ENCODE assay signal across 12 cellular contexts in the genomic region with DNA sequence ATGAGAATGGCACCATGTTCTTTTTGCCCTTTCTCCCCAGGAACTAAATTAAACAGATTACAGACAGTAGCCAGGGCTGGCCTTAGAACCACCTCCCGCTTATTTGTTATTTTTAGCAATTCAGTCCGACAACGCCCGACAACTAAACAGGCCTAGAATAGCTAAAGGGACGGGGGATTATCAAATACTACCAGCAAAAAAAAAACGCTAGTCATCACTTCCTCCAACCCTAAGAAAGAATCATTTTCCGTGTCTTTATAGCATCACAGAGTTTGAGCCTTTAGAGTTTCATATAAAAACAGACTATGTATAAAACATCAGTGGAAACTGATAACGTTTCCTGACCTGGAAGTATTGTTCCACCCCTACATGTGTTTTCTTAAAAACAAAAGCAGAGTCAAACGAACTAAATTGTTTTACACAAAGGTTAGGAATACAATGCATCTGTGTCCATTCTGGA. TPM values are rescaled to one million over a fixed set of nuclear protein-coding genes. Genes with fewer than 3 reads are reported as not detected.
A peak's percentile ranks its signal among the peaks of the same experiment; 100 is the strongest.
DNase-seq lines count a peak whose midpoint lies in the region; ATAC-seq and TF ChIP-seq lines count a peak whose summit lies in the region.
"Had no signal": no experiment of that assay in that cellular context is flagged by ENCODE, and none has a peak within 500 bp of the region (broad histone marks: within the 10 kb centered on the region; RNA-seq: fewer than 3 reads in every experiment).

No MANE protein-coding gene starts in this region.

- H4K20me1 ChIP-seq in BLaER1 treated with 17β-estradiol and CSF1 and Interleukin-3, amounts not matched to agents 10 nM and 100 nM, result peaks cover 0 to 21% (median 0%) of the 10 kb centered on the region in 11 experiments; a peak in 7 of 22 replicates
- no peaks in the 10 kb centered on the region for H4K20me1 ChIP-seq in DOHH2 (ENCODE audit: control insufficient read depth, insufficient read depth, low read depth, low read length)

- peaks cover 33% of the 10 kb centered on the region for H3K4me1 Mint-ChIP-seq in activated CD8-positive, alpha-beta T cell treated with anti-CD3 and anti-CD28 coated beads, Interleukin-2, amount 10 ng/mL, durations not matched to agents 7 days and 5 days (ENCODE audit: low read depth)

- peak overlapping the region in 3 of 10 experiments; percentile 18 to 36 (median 24); a peak in 2 of 20 replicates for H3K4me3 ChIP-seq in BLaER1 treated with 17β-estradiol and CSF1 and Interleukin-3, amounts not matched to agents 10 nM and 100 nM
- H3K4me3 ChIP-seq in DOHH2 (ENCODE audit: low read length), result peak overlapping the region; percentile 51
- peak overlapping the region; percentile 8 for H3K4me3 ChIP-seq in right cardiac atrium (ENCODE audit: low read length)

- H3K4me2 ChIP-seq in BLaER1 treated with 17β-estradiol and CSF1 and Interleukin-3, amounts not matched to agents 10 nM and 100 nM, result peak overlapping the region; percentile 75 to 93 (median 85)
- peak overlapping the region; percentile 66 for H3K4me2 ChIP-seq in DOHH2 (ENCODE audit: low read length)

- CTCF ChIA-PET in activated CD8-positive, alpha-beta T cell treated with anti-CD3 and anti-CD28 coated beads, Interleukin-2, amount 10 ng/mL, durations not matched to agents 7 days and 5 days (lab: Charles Lee), result interaction anchor here (1.1 to 3.3 kb wide), 9 partner anchors 11 to 123 kb away, joined by 3 to 25 read pairs (median 5); a partner anchor contains a TSS

- H3K36me3 Mint-ChIP-seq in activated CD8-positive, alpha-beta T cell treated with anti-CD3 and anti-CD28 coated beads, Interleukin-2, amount 10 ng/mL, durations not matched to agents 7 days and 5 days (ENCODE audit: low read depth), result peaks cover 17% of the 10 kb centered on the region

- peak overlapping the region; percentile 13 for H3K27ac Mint-ChIP-seq in activated CD8-positive, alpha-beta T cell treated with anti-CD3 and anti-CD28 coated beads, Interleukin-2, amount 10 ng/mL, durations not matched to agents 7 days and 5 days

- intact Hi-C loops in right cardiac atrium (cut with DNase I), result no loop called here

- 21% methylated on average over 9 of the region's 9 CpGs for WGBS in right cardiac atrium

- no peaks in the 10 kb centered on the region for H3K27me3 ChIP-seq in BLaER1 treated with 17β-estradiol and CSF1 and Interleukin-3, amounts not matched to agents 10 nM and 100 nM
- H3K27me3 ChIP-seq in DOHH2 (ENCODE audit: control insufficient read depth, low read length) (no peaks in the 10 kb centered on the region), right cardiac atrium (ENCODE audit: control insufficient read depth, insufficient read depth) (no peaks in the 10 kb centered on the region)

- H3F3A ChIP-seq in DOHH2 (ENCODE audit: control insufficient read depth, insufficient read depth), result peaks cover 18% of the 10 kb centered on the region

- H3K36me3 ChIP-seq in BLaER1 treated with 17β-estradiol and CSF1 and Interleukin-3, amounts not matched to agents 10 nM and 100 nM, result peaks cover 5 to 29% (median 14%) of the 10 kb centered on the region in 11 experiments; a peak in 15 of 22 replicates
- H3K36me3 ChIP-seq in DOHH2 (ENCODE audit: control insufficient read depth, low read length), result peaks cover 11% of the 10 kb centered on the region

- H3K79me2 ChIP-seq in DOHH2 (ENCODE audit: control insufficient read depth, low read length), result peaks cover 20% of the 10 kb centered on the region

- no peak overlapping the region for H3K4me3 Mint-ChIP-seq in activated CD8-positive, alpha-beta T cell treated with anti-CD3 and anti-CD28 coated beads, Interleukin-2, amount 10 ng/mL, durations not matched to agents 7 days and 5 days

- no peaks in the 10 kb centered on the region for H3K27me3 Mint-ChIP-seq in activated CD8-positive, alpha-beta T cell treated with anti-CD3 and anti-CD28 coated beads, Interleukin-2, amount 10 ng/mL, durations not matched to agents 7 days and 5 days (ENCODE audit: low read depth)

- no peak for ATAC-seq in activated CD8-positive, alpha-beta T cell treated with anti-CD3 and anti-CD28 coated beads, Interleukin-2, amount 10 ng/mL, durations not matched to agents 7 days and 5 days
- peak; percentile 75 to 91 for ATAC-seq in right cardiac atrium
- no peak for ATAC-seq in GM21737 (IDR thresholded peaks at IDR 0.05; ENCODE audit: unreplicated experiment)
- ATAC-seq in left lobe of liver, result no peak

- H3K9ac ChIP-seq in BLaER1 treated with 17β-estradiol and CSF1 and Interleukin-3, amounts not matched to agents 10 nM and 100 nM, result peak overlapping the region; percentile 18 to 71 (median 49); a peak in 21 of 22 replicates

- no peak for DNase-seq in activated CD8-positive, alpha-beta T cell treated with anti-CD3 and anti-CD28 coated beads, Interleukin-2, amount 10 ng/mL, durations not matched to agents 7 days and 5 days
- DNase-seq in right cardiac atrium (peak in 1 of 3 donors; percentile 33), NCI-H1930 (lab: John Stamatoyannopoulos, UW) (no peak), left lobe of liver (ENCODE audit: low spot score) (no peak)
- DNase-seq: C1 segment of cervical spinal cord, GDM1, NCI-H1417 treated with DMSO at 0.1 percent for 48 hours, SHP77, substantia nigra had no signal

- H3K27ac ChIP-seq in BLaER1 treated with 17β-estradiol and CSF1 and Interleukin-3, amounts not matched to agents 10 nM and 100 nM, result peak overlapping the region; percentile 30 to 74 (median 57); a peak in 21 of 22 replicates
- H3K27ac ChIP-seq in DOHH2 (ENCODE audit: low read depth, low read length) (peak overlapping the region; percentile 87), right cardiac atrium (ENCODE audit: low read length) (peak overlapping the region; percentile 88)

- H3K4me1 ChIP-seq in BLaER1 treated with 17β-estradiol and CSF1 and Interleukin-3, amounts not matched to agents 10 nM and 100 nM, result peaks cover 35 to 45% (median 40%) of the 10 kb centered on the region in 10 experiments
- H3K4me1 ChIP-seq in DOHH2 (ENCODE audit: control insufficient read depth, low read length) (peaks cover 43% of the 10 kb centered on the region), right cardiac atrium (ENCODE audit: control insufficient read depth, insufficient read depth, low read length) (peaks cover 2% of the 10 kb centered on the region)

- TF ChIP-seq CTCF in DOHH2 (IDR thresholded peaks at IDR 0.05; ENCODE audit: low read depth, low read length, poor library complexity, severe bottlenecking), result no peak

- H3K9me3 Mint-ChIP-seq in activated CD8-positive, alpha-beta T cell treated with anti-CD3 and anti-CD28 coated beads, Interleukin-2, amount 10 ng/mL, durations not matched to agents 7 days and 5 days (ENCODE audit: insufficient read depth), result no peaks in the 10 kb centered on the region

- H3K9me2 ChIP-seq in DOHH2 (replicated peaks; ENCODE audit: control insufficient read depth, low read length), result no peaks in the 10 kb centered on the region

- no peaks in the 10 kb centered on the region for H3K9me3 ChIP-seq in BLaER1 treated with 17β-estradiol and CSF1 and Interleukin-3, amounts not matched to agents 10 nM and 100 nM (replicated peaks in 1 of 11)
- H3K9me3 ChIP-seq in DOHH2 (ENCODE audit: control insufficient read depth, insufficient read depth, low read length) (no peaks in the 10 kb centered on the region), right cardiac atrium (ENCODE audit: control insufficient read depth, low read length) (no peaks in the 10 kb centered on the region)

- POLR2A ChIA-PET in activated CD8-positive, alpha-beta T cell treated with anti-CD3 and anti-CD28 coated beads, Interleukin-2, amount 10 ng/mL, durations not matched to agents 7 days and 5 days (lab: Charles Lee), result interaction anchor here (1.6 kb wide), 1 partner anchor 35 kb away, joined by 3 read pairs; a partner anchor contains a TSS

RNA-seq across cellular contexts. Expression of a gene that starts 35.3 kb away (rescaled TPM):
- 10 to 100 TPM; 62.4 to 64.7 TPM for total RNA-seq in activated CD8-positive, alpha-beta T cell treated with anti-CD3 and anti-CD28 coated beads, Interleukin-2, amount 10 ng/mL, durations not matched to agents 7 days and 5 days
- total RNA-seq in right cardiac atrium (10 to 100 TPM; 57.6 to 71.9 (median 63.6) TPM), left lobe of liver (11.0 TPM)
- polyA plus RNA-seq in right cardiac atrium, result 144 TPM

Comparison
In these comparisons a context has a peak if more than half of its experiments do, and no peak if none do; other contexts are left out.
1. ATAC-seq: peak in right cardiac atrium (2 of 2); none in activated CD8-positive, alpha-beta T cell treated with anti-CD3 and anti-CD28 coated beads, Interleukin-2, amount 10 ng/mL, durations not matched to agents 7 days and 5 days (single experiment), GM21737 (single experiment) and left lobe of liver (single experiment).
2. Peak in every context shown above with its lines, with median percentiles within 50 percentile points of each other: H3K27ac ChIP-seq.